In the genomic region with DNA sequence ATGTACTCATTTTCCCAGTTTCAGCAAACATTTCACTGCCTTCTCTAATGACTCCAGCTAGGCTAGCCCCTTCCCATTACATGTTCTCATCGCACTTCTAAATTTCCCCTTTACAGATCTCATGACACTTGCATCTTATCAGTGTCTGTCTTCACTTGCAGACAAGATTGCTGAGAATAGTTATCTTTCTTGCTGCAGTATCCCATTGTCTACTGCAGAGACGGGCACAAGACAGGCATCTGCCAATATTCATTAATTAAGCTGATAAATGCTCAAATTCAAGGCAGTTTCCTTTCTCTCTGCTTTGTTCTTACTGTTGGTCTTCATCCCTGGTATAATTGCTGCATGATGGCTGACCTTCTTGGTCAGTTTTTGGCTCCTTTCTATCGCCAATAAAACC, we compare ENCODE assay signal across 22 cellular contexts.
DNase-seq lines count a peak whose midpoint lies in the region; ATAC-seq, FAIRE-seq and TF ChIP-seq lines count a peak whose summit lies in the region.
"Had no signal": no experiment of that assay in that cellular context is flagged by ENCODE, and none has a peak within 500 bp of the region (broad histone marks: within the 10 kb centered on the region; RNA-seq: fewer than 3 reads in every experiment).

No MANE protein-coding gene starts in this region.

- no TSS peak for BruUV-seq in PC-3 (replicated peaks; lab: Mats Ljungman, UMichigan)
- no TSS peak for BruUV-seq in K562 (replicated peaks; lab: Mats Ljungman, UMichigan)

- H3F3A ChIP-seq in PC-3 (ENCODE audit: low read length, unreplicated experiment), result no peaks in the 10 kb centered on the region

- H3K18ac ChIP-seq in mesenchymal stem cell (ENCODE audit: low read depth in 1 of 2, low read length in 2 of 2), result no peak overlapping the region

- H2BK120ac ChIP-seq in mesenchymal stem cell (ENCODE audit: low read depth, low read length), result no peak overlapping the region

- no peaks in the 10 kb centered on the region for H3K79me1 ChIP-seq in mesenchymal stem cell (replicated peaks; ENCODE audit: low read length, poor library complexity, severe bottlenecking)

- in situ Hi-C loops in K562 (cut with MboI), result no loop called here

- intact Hi-C loops in cardiac septum (cut with DNase I) (no loop called here), PC-3 (cut with micrococcal nuclease) (loop anchor here (5.0 kb wide), 1 partner anchor 945 kb away; no protein-coding TSS in a partner anchor), K562 (cut with micrococcal nuclease) (no loop called here)

- DNase-seq in cardiac muscle cell (ENCODE audit: low read depth in 1 of 2, low spot score in 1 of 2) (no peak), cardiac septum (ENCODE audit: low spot score) (no peak), PC-3 (no peak), K562 (ENCODE audit: extremely low read depth in 1 of 4, low spot score in 3 of 4) (no peak), mesenchymal stem cell (no peak), GM20000 (ENCODE audit: low spot score) (no peak)
- DNase-seq in activated CD4-positive, CD25-positive, alpha-beta regulatory T cell treated with anti-CD3 and anti-CD28 coated beads, Interleukin-2, amount 50 U/mL, for 72 hours, result no peak
- DNase-seq: 8988T; C1 segment of cervical spinal cord; Calu3; CD4-positive, alpha-beta memory T cell; COR-L47; DMS53; DMS79 treated with DMSO at 0.1 percent for 48 hours; GF-D8; GM23248; HFFc6 had no signal

- H4K20me1 ChIP-seq in PC-3 (ENCODE audit: low read length) (no peaks in the 10 kb centered on the region), K562 (replicated peaks; ENCODE audit: control insufficient read depth, insufficient read depth, low read length) (no peaks in the 10 kb centered on the region)

- H2BK12ac ChIP-seq in mesenchymal stem cell (ENCODE audit: low read length in 2 of 2), result no peak overlapping the region

- CTCF ChIA-PET in PC-3 (lab: Charles Lee) (no interaction called here), K562 (lab: Yijun Ruan, JAX; ENCODE audit: low intra/inter-chr PET ratio) (no interaction called here)

- H3K4me1 ChIP-seq in cardiac muscle cell (ENCODE audit: low read depth) (peaks cover 5% of the 10 kb centered on the region), PC-3 (ENCODE audit: insufficient read depth, low read length) (no peaks in the 10 kb centered on the region), K562 (replicated peaks in 1 of 2; ENCODE audit: control insufficient read depth in 2 of 2, insufficient read depth in 2 of 2, low read length in 2 of 2) (0 out of 5 replicates have a peak, but pooled peaks cover 0 to 4% of the 10 kb centered on the region in 2 experiments), mesenchymal stem cell (ENCODE audit: control insufficient read depth, insufficient read depth, low read depth, low read length) (no peaks in the 10 kb centered on the region)
- H3K4me1 ChIP-seq: A549 had no signal

- WGBS in K562 (ENCODE audit: insufficient coverage, low coverage, missing lambda C conversion rate), result 12% methylated on average over 3 of the region's 3 CpGs
- WGBS in mesenchymal stem cell, result 73% methylated on average over 3 of the region's 3 CpGs

- H3K36me3 ChIP-seq in cardiac muscle cell (no peaks in the 10 kb centered on the region), PC-3 (ENCODE audit: low read depth, low read length) (no peaks in the 10 kb centered on the region), K562 (ENCODE audit: control insufficient read depth, insufficient read depth, low read length) (no peaks in the 10 kb centered on the region), mesenchymal stem cell (ENCODE audit: control insufficient read depth in 1 of 2, insufficient read depth in 2 of 2, low read depth in 1 of 2, low read length in 2 of 2) (peaks cover 0 to 11% of the 10 kb centered on the region in 2 experiments)
- H3K36me3 ChIP-seq: HAP-1 had no signal

- no peak overlapping the region for H3K4me3 ChIP-seq in cardiac muscle cell
- no peak overlapping the region for H3K4me3 ChIP-seq in PC-3 (ENCODE audit: low read length)
- H3K4me3 ChIP-seq in K562, result no peak overlapping the region
- no peak overlapping the region for H3K4me3 ChIP-seq in mesenchymal stem cell (ENCODE audit: insufficient read depth in 1 of 2, low read depth in 1 of 2, low read length in 2 of 2)
- H3K4me3 ChIP-seq: A549, GM23248, HAP-1 had no signal

- H3K27ac ChIP-seq in cardiac muscle cell (peak overlapping the region; percentile 1), PC-3 (ENCODE audit: low read length) (no peak overlapping the region), K562 (ENCODE audit: extremely low read depth, low read depth, low read length) (no peak overlapping the region), mesenchymal stem cell (ENCODE audit: low read length, poor library complexity, severe bottlenecking) (no peak overlapping the region)
- H3K27ac ChIP-seq: A549, GM23248 had no signal

- H2BK15ac ChIP-seq in mesenchymal stem cell (ENCODE audit: low read depth, poor library complexity, severe bottlenecking), result no peak overlapping the region

- H2AFZ ChIP-seq in PC-3 (ENCODE audit: low read length), result no peak overlapping the region
- no peak overlapping the region for H2AFZ ChIP-seq in K562 (ENCODE audit: low read depth, low read length)
- no peak overlapping the region for H2AFZ ChIP-seq in mesenchymal stem cell (ENCODE audit: low read depth, low read length)
- H2AFZ ChIP-seq: GM23248 had no signal

- H4K8ac ChIP-seq in mesenchymal stem cell (ENCODE audit: low read length), result no peak overlapping the region

- no peak overlapping the region for H2AK5ac ChIP-seq in mesenchymal stem cell (ENCODE audit: low read length, severe bottlenecking)

- no peaks in the 10 kb centered on the region for H3K79me2 ChIP-seq in PC-3 (ENCODE audit: low read length)
- no peaks in the 10 kb centered on the region for H3K79me2 ChIP-seq in K562 (ENCODE audit: control insufficient read depth, insufficient read depth, low read length)

- TF ChIP-seq CTCF in cardiac muscle cell (IDR thresholded peaks at IDR 0.05; ENCODE audit: low read depth, low read length) (no peak), PC-3 (conservative IDR thresholded peaks at IDR 0.05; ENCODE audit: low read depth, low read length) (no peak), K562 (IDR thresholded peaks at IDR 0.05 in 2 of 3, conservative IDR thresholded peaks at IDR 0.05 in 1 of 3; ENCODE audit: insufficient read depth in 2 of 3, low read depth in 1 of 3, low read length in 3 of 3) (no peak), GM20000 (IDR thresholded peaks at IDR 0.05; ENCODE audit: extremely low read depth, missing control alignments) (no peak)

- no peaks in the 10 kb centered on the region for H3K27me3 ChIP-seq in cardiac muscle cell
- no peaks in the 10 kb centered on the region for H3K27me3 ChIP-seq in PC-3 (ENCODE audit: low read length)
- H3K27me3 ChIP-seq in K562 (ENCODE audit: control insufficient read depth in 2 of 2, insufficient read depth in 2 of 2, low read length in 2 of 2), result no peaks in the 10 kb centered on the region
- H3K27me3 ChIP-seq in mesenchymal stem cell (ENCODE audit: control insufficient read depth in 1 of 2, insufficient read depth in 1 of 2, low read length in 2 of 2), result no peaks in the 10 kb centered on the region

- no peaks in the 10 kb centered on the region for H3K9me1 ChIP-seq in K562 (ENCODE audit: control insufficient read depth, insufficient read depth, low read length)

- H3K9me3 ChIP-seq in cardiac muscle cell (ENCODE audit: low read depth), result no peaks in the 10 kb centered on the region
- H3K9me3 ChIP-seq in PC-3 (ENCODE audit: low read length), result no peaks in the 10 kb centered on the region
- no peaks in the 10 kb centered on the region for H3K9me3 ChIP-seq in K562 (replicated peaks; ENCODE audit: control insufficient read depth, insufficient read depth, low read depth, low read length)
- no peaks in the 10 kb centered on the region for H3K9me3 ChIP-seq in mesenchymal stem cell (ENCODE audit: control insufficient read depth, low read length)
- H3K9me3 ChIP-seq: A549, HAP-1 had no signal

- no peak overlapping the region for H3K4ac ChIP-seq in mesenchymal stem cell (ENCODE audit: low read depth in 1 of 2, low read length in 2 of 2)

- no peak overlapping the region for H2BK5ac ChIP-seq in mesenchymal stem cell (ENCODE audit: low read depth, low read length, poor library complexity, severe bottlenecking)

- ATAC-seq in PC-3 (peak; percentile 7; the same call in 1 of the 2 replicates), K562 (peak; percentile 32; the same call in 2 of the 3 replicates)
- ATAC-seq: A549 had no signal

- H3K9me2 ChIP-seq in PC-3 (replicated peaks; ENCODE audit: low read length), result no peaks in the 10 kb centered on the region

- no peak overlapping the region for H3K23ac ChIP-seq in mesenchymal stem cell (ENCODE audit: low read length in 2 of 2)

- H3K4me2 ChIP-seq in PC-3 (ENCODE audit: low read length) (no peak overlapping the region), K562 (ENCODE audit: insufficient read depth, low read length) (no peak overlapping the region), mesenchymal stem cell (ENCODE audit: low read length, poor library complexity, severe bottlenecking) (no peak overlapping the region)
- H3K4me2 ChIP-seq: A549 had no signal

- TF ChIP-seq EP300 in K562 (IDR thresholded peaks at IDR 0.05; ENCODE audit: low read length), result no peak

- no peak for TF ChIP-seq POLR2A in K562 (conservative IDR thresholded peaks at IDR 0.05)

- H3K9ac ChIP-seq in PC-3 (ENCODE audit: low read length) (no peak overlapping the region), K562 (ENCODE audit: insufficient read depth in 1 of 2, low read depth in 2 of 2, low read length in 2 of 2) (no peak overlapping the region), mesenchymal stem cell (ENCODE audit: low read length) (no peak overlapping the region)
- H3K9ac ChIP-seq: GM23248 had no signal

- no peak overlapping the region for H4K91ac ChIP-seq in mesenchymal stem cell (ENCODE audit: low read length)

- peak; percentile 6 for FAIRE-seq in K562 (lab: Jason Lieb, UNC)
- FAIRE-seq: A549, GM12891, GM18507, H54 had no signal

- no peak overlapping the region for H3K14ac ChIP-seq in mesenchymal stem cell (ENCODE audit: low read length in 2 of 2)

- POLR2A ChIA-PET in PC-3 (lab: Charles Lee; ENCODE audit: unreplicated experiment), result no interaction called here
- POLR2A ChIA-PET in K562 (lab: Yijun Ruan, JAX), result interaction anchor here (0.6 kb wide), 1 partner anchor 27 kb away, joined by 3 read pairs; no protein-coding TSS in a partner anchor

- no peak for TF ChIP-seq RAD21 in K562 (CRISPR knock-in tag; conservative IDR thresholded peaks at IDR 0.05 in 1 of 2, IDR thresholded peaks at IDR 0.05 in 1 of 2)

TF ChIP-seq in K562, 482 proteins besides CTCF, POLR2A, EP300 and RAD21 (continues in another document):
- peak; percentile 65; the same call in 1 of the 2 replicates for TF ChIP-seq SOX6 (IDR thresholded peaks at IDR 0.05)
